Comparison of ENCODE assay signal across 6 cellular contexts in the genomic region with DNA sequence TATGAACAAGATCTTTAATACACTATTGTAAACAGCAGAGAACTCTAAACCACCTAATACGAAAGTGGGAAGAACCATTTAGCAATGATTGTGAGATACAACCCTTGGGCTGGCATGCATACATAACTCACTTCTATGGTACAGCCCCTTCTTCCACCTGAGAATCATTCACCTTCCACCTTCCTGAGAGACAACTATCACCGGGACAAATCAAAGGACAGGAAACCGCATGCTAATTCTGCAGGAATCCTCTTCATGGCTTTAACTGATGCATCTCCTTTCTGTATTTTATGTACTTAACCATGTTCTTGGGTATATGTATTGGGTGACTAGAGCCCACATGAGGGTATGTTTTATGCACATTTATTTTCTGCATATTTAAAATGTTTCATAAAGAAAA.
"Had no signal": no experiment of that assay in that cellular context is flagged by ENCODE, and none has a peak within 500 bp of the region (broad histone marks: within the 10 kb centered on the region; RNA-seq: fewer than 3 reads in every experiment).

No MANE protein-coding gene starts in this region.

- ATAC-seq: K562 had no signal

- H3K4me3 ChIP-seq: K562 had no signal

- DNase-seq: GOT3, H7, HCEC 1CT, IMR-90, KG1 had no signal
